Comparison of ENCODE assay signal across 8 cellular contexts in the genomic region with DNA sequence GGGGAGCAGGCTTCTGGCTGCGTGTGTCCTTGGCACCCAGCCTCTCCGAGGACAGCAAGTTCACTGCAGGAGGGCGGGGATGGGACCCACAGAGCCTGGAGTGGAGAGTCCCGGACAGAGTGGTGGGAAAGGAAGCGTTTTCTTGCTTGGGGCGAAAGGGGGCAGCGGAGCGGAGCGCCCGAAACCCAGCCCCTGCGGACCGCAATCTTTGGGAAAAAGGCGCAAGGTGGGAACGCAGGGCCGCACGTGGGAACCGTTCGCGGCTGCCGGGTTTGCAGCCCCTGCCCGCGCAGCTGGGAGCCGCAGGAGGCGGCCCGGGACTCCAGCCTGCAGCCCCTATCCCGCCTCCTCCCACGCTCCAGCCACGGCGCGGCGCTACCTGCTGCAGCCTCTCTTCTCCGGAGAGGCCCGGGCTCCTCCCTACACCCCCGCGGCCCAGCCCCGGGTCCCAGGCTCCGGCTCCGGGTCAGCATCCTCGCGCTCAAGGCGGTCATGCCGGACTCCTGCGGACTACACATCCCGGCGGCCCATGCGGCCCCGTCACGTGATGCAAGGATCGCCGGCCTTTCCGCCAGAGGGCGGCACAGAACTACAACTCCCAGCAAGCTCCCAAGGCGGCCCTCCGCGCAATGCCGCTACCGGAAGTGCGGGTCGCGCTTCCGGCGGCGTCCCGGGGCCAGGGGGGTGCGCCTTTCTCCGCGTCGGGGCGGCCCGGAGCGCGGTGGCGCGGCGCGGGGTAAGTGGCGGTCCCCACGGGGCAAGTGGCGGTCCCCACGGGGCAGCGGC. TPM values are rescaled to one million over a fixed set of nuclear protein-coding genes. Genes with fewer than 3 reads are reported as not detected.
DNase-seq lines count a peak whose midpoint lies in the region; ATAC-seq and TF ChIP-seq lines count a peak whose summit lies in the region.

A gene (minus strand): TSS at position 505 of the 786 bp plus-strand sequence. CDS start 11 bp downstream, at position 494.
A gene (plus strand): TSS at position 656 of the 786 bp plus-strand sequence. CDS start 631 bp downstream, outside the sequence.

- peaks cover 27 to 56% of the 10 kb centered on the region in 2 experiments for H3K79me1 ChIP-seq in IMR-90 (ENCODE audit: low read depth in 1 of 2, low read length in 2 of 2)

- in situ Hi-C loops in IMR-90 (cut with MboI; ENCODE audit: low sequenced_read_pairs) = no loop called here

- H4K5ac ChIP-seq in IMR-90 (ENCODE audit: low read depth, low read length) = peak within 1 kb of the TSS; percentile 31; the same call in 1 of the 2 replicates

- peak within 1 kb of the TSS; percentile 63 for H4K91ac ChIP-seq in IMR-90 (ENCODE audit: insufficient read depth, low read depth, low read length)

- BruUV-seq in IMR-90 (replicated peaks; lab: Mats Ljungman, UMichigan) (no TSS peak), PC-3 (replicated peaks; lab: Mats Ljungman, UMichigan) (no TSS peak)

- peak within 1 kb of the TSS; percentile 80 for H3K4ac ChIP-seq in IMR-90 (ENCODE audit: low read depth, low read length)

- DNase-seq in DMS153 treated with DMSO at 0.1 percent for 48 hours (lab: John Stamatoyannopoulos, UW; ENCODE audit: unreplicated experiment) (peak; percentile 91), IMR-90 (peak; percentile 95), PC-3 (peak; percentile 92)
- DNase-seq in activated T-cell treated with anti-CD3 and anti-CD28 coated beads, Interleukin-2, amount 50 U/mL, for 1 hour = peak; percentile 92
- DNase-seq in stimulated activated CD8-positive, alpha-beta memory T cell treated with anti-CD3 and anti-CD28 coated beads, Interleukin-7, amount 100 ng/mL, for 24 hours (ENCODE audit: low read depth) = peak; percentile 87

- H2BK120ac ChIP-seq in IMR-90 (ENCODE audit: low read depth, low read length) = peak within 1 kb of the TSS; percentile 47; the same call in 1 of the 2 replicates

- no peak for TF ChIP-seq RAD21 in IMR-90 (IDR thresholded peaks at IDR 0.05; ENCODE audit: low read length)

- peaks cover 44% of the 10 kb centered on the region for H3K79me2 ChIP-seq in PC-3 (ENCODE audit: low read length)

- H3K14ac ChIP-seq in IMR-90 (replicated peaks; ENCODE audit: low read depth, low read length) = peak within 1 kb of the TSS; percentile 86

- H3K9me3 ChIP-seq in IMR-90 (ENCODE audit: control insufficient read depth, insufficient read depth, low read length) (no peaks in the 10 kb centered on the region), PC-3 (ENCODE audit: low read length) (no peaks in the 10 kb centered on the region), esophagus (ENCODE audit: control insufficient read depth in 2 of 2, insufficient read depth in 1 of 2, low read depth in 1 of 2, low read length in 1 of 2) (no peaks in the 10 kb centered on the region), muscle layer of colon (ENCODE audit: low read length) (no peaks in the 10 kb centered on the region)

- H3K4me1 ChIP-seq in IMR-90 (ENCODE audit: control insufficient read depth, insufficient read depth, low read length) (peaks cover 11% of the 10 kb centered on the region), PC-3 (ENCODE audit: insufficient read depth, low read length) (peaks cover 36% of the 10 kb centered on the region), esophagus (ENCODE audit: control insufficient read depth in 2 of 2, insufficient read depth in 2 of 2, low read length in 1 of 2) (peaks cover 0 to 23% of the 10 kb centered on the region in 2 donors), muscle layer of colon (ENCODE audit: insufficient read depth, low read length) (peaks cover 26% of the 10 kb centered on the region)

- no peak within 1 kb of the TSS for H3K18ac ChIP-seq in IMR-90 (ENCODE audit: low read depth, low read length)

- H3K36me3 ChIP-seq in IMR-90 (ENCODE audit: control insufficient read depth, insufficient read depth, low read length) (peaks cover 21% of the 10 kb centered on the region), PC-3 (ENCODE audit: low read depth, low read length) (no peaks in the 10 kb centered on the region), esophagus (ENCODE audit: control insufficient read depth in 2 of 2, insufficient read depth in 2 of 2, low read length in 1 of 2) (peaks cover 0 to 11% of the 10 kb centered on the region in 2 donors), muscle layer of colon (ENCODE audit: insufficient read depth, low read length) (peaks cover 25% of the 10 kb centered on the region)

- H3K4me3 ChIP-seq in IMR-90 (ENCODE audit: insufficient read depth, low read depth, low read length) (peak within 1 kb of the TSS; percentile 67), PC-3 (ENCODE audit: low read length) (peak within 1 kb of the TSS; percentile 94), esophagus (ENCODE audit: low read depth in 1 of 2, low read length in 2 of 2) (peak within 1 kb of the TSS; percentile 73 to 98), muscle layer of colon (ENCODE audit: low read depth in 1 of 2, low read length in 2 of 2) (peak within 1 kb of the TSS; percentile 63 to 96)

- H3K27me3 ChIP-seq in IMR-90 (ENCODE audit: control insufficient read depth, insufficient read depth, low read length) (no peaks in the 10 kb centered on the region), PC-3 (ENCODE audit: low read length) (no peaks in the 10 kb centered on the region), esophagus (ENCODE audit: control insufficient read depth in 1 of 2, insufficient read depth in 2 of 2, low read length in 2 of 2) (no peaks in the 10 kb centered on the region), muscle layer of colon (ENCODE audit: control insufficient read depth in 1 of 2, insufficient read depth in 2 of 2, low read length in 2 of 2) (no peaks in the 10 kb centered on the region)

- peak within 1 kb of the TSS; percentile 79 for H3K9ac ChIP-seq in IMR-90 (ENCODE audit: low read depth, low read length)
- H3K9ac ChIP-seq in PC-3 (ENCODE audit: low read length) = peak within 1 kb of the TSS; percentile 84
- peak within 1 kb of the TSS; percentile 18 for H3K9ac ChIP-seq in muscle layer of colon (ENCODE audit: low read length)

- peak within 1 kb of the TSS; percentile 93 for H2AK9ac ChIP-seq in IMR-90 (replicated peaks; ENCODE audit: low read depth, low read length, poor library complexity)

- peak within 1 kb of the TSS; percentile 15 to 71; a peak in 2 of 4 replicates for H4K8ac ChIP-seq in IMR-90 (ENCODE audit: low read depth in 2 of 2, low read length in 2 of 2)

- H3K4me2 ChIP-seq in IMR-90 (ENCODE audit: low read depth, low read length) (peak within 1 kb of the TSS; percentile 75), PC-3 (ENCODE audit: low read length) (peak within 1 kb of the TSS; percentile 99)

- peak; percentile 79 for ATAC-seq in GM21528 (IDR thresholded peaks at IDR 0.05; ENCODE audit: low FRiP score, unreplicated experiment)
- peak; percentile 98 for ATAC-seq in IMR-90 (ENCODE audit: low read depth)
- peak; percentile 91 for ATAC-seq in PC-3

- no peak within 1 kb of the TSS for H2BK15ac ChIP-seq in IMR-90 (ENCODE audit: low read depth, low read length)

- H3K56ac ChIP-seq in IMR-90 (ENCODE audit: extremely low read depth, insufficient read depth, low read length) = peak within 1 kb of the TSS; percentile 54

- dilution Hi-C loops in IMR-90 (cut with HindIII; ENCODE audit: low sequenced_read_pairs, unreplicated experiment) = no loop called here

- H4K20me1 ChIP-seq in IMR-90 (ENCODE audit: insufficient read depth, low read length) (no peaks in the 10 kb centered on the region; the same call in none of the 2 replicates), PC-3 (ENCODE audit: low read length) (no peaks in the 10 kb centered on the region)

- peak within 1 kb of the TSS; percentile 34 for H3K27ac ChIP-seq in IMR-90 (ENCODE audit: insufficient read depth, low read length)
- H3K27ac ChIP-seq in PC-3 (ENCODE audit: low read length) = peak within 1 kb of the TSS; percentile 71
- peak within 1 kb of the TSS; percentile 70 to 74 for H3K27ac ChIP-seq in esophagus (ENCODE audit: low read depth in 2 of 2, low read length in 1 of 2)
- H3K27ac ChIP-seq in muscle layer of colon (ENCODE audit: low read depth, low read length) = peak within 1 kb of the TSS; percentile 92

- intact Hi-C loops in IMR-90 (cut with micrococcal nuclease) (loop anchor here (1.0 kb wide), 1 partner anchor 24 kb away; no protein-coding TSS in a partner anchor), PC-3 (cut with micrococcal nuclease) (no loop called here)

- H3F3A ChIP-seq in PC-3 (ENCODE audit: low read length, unreplicated experiment) = no peaks in the 10 kb centered on the region

- H3K9me2 ChIP-seq in PC-3 (replicated peaks; ENCODE audit: low read length) = no peaks in the 10 kb centered on the region

- peaks cover 10% of the 10 kb centered on the region for H3K9me1 ChIP-seq in IMR-90 (ENCODE audit: insufficient read depth, low read length)

- peak within 1 kb of the TSS; percentile 66 for H2AK5ac ChIP-seq in IMR-90 (ENCODE audit: low read depth, low read length)

- CTCF ChIA-PET in IMR-90 (lab: Yijun Ruan, JAX) = interaction anchor here (0.9 to 1.3 kb wide), 3 partner anchors 25 to 93 kb away, joined by 3 to 6 read pairs (median 4); no protein-coding TSS in a partner anchor
- CTCF ChIA-PET in PC-3 (lab: Charles Lee) = interaction anchor here (0.7 kb wide), 1 partner anchor 25 kb away, joined by 3 read pairs; no protein-coding TSS in a partner anchor

- TF ChIP-seq POLR2A in IMR-90 (IDR thresholded peaks at IDR 0.05; ENCODE audit: low read depth, low read length) = no peak

- H3K23ac ChIP-seq in IMR-90 (ENCODE audit: low read depth, low read length) = peak within 1 kb of the TSS; percentile 74

- peak within 1 kb of the TSS; percentile 93 for H2AFZ ChIP-seq in IMR-90 (replicated peaks; ENCODE audit: low read length, poor library complexity)
- H2AFZ ChIP-seq in PC-3 (ENCODE audit: low read length) = peak within 1 kb of the TSS; percentile 83

- no peak within 1 kb of the TSS for H2BK20ac ChIP-seq in IMR-90 (ENCODE audit: low read depth, low read length)

- 0% methylated on average over 19 of the region's 81 CpGs; no CpG with 5 or more reads in 1 of the 2 experiments for WGBS in IMR-90 (ENCODE audit: extremely low coverage in 2 of 2, insufficient read length in 1 of 2), 2 experiments
- 0 to 1% methylated on average over 67 to 81 of the region's 81 CpGs for WGBS in esophagus, 2 donors

- TF ChIP-seq CTCF in IMR-90 (conservative IDR thresholded peaks at IDR 0.05; ENCODE audit: low read depth, low read length) = peak; percentile 45
- TF ChIP-seq CTCF in PC-3 (conservative IDR thresholded peaks at IDR 0.05; ENCODE audit: low read depth, low read length) = peak; percentile 12; the same call in 1 of the 2 replicates

- peak within 1 kb of the TSS; percentile 60 for H2BK5ac ChIP-seq in IMR-90 (ENCODE audit: low read depth, low read length, poor library complexity, severe bottlenecking)

- POLR2A ChIA-PET in IMR-90 (lab: Charles Lee; ENCODE audit: unreplicated experiment) = interaction anchor here (0.6 kb wide), 1 partner anchor 83 kb away, joined by 3 read pairs; no protein-coding TSS in a partner anchor
- POLR2A ChIA-PET in PC-3 (lab: Charles Lee; ENCODE audit: unreplicated experiment) = interaction anchor here (0.6 to 1.0 kb wide), 3 partner anchors 9 to 14 kb away, joined by 3 read pairs; no protein-coding TSS in a partner anchor

RNA-seq across cellular contexts. Expression of the first gene that starts in this region (rescaled TPM):
- total RNA-seq in IMR-90 (2012; rRNA removed) (22.8 and 28.1 TPM in 2 replicates), PC-3 (2014; rRNA removed) (87.1 and 90.1 TPM in 2 replicates)
- polyA plus RNA-seq in IMR-90 (2012; rRNA removed) (28.0 and 33.3 TPM in 2 replicates), esophagus (10 to 100 TPM; 15.1 to 16.2 TPM)
- 46.3 and 54.8 TPM in 2 replicates for polyA plus RNA-seq in IMR-90 (2012; cell fraction: cytosol; rRNA removed)
- polyA plus RNA-seq in IMR-90 (2012; cell fraction: nucleus; rRNA removed; ENCODE audit: low replicate concordance) = 20.6 and 53.2 TPM in 2 replicates

RNA-seq across cellular contexts. Expression of the second gene that starts in this region (rescaled TPM):
- total RNA-seq in IMR-90 (2012; rRNA removed) (22.8 and 31.4 TPM in 2 replicates), PC-3 (2014; rRNA removed) (59.3 and 64.4 TPM in 2 replicates)
- polyA plus RNA-seq in IMR-90 (2012; rRNA removed) (88.6 and 95.9 TPM in 2 replicates), esophagus (10 to 100 TPM; 31.1 to 66.6 TPM)
- polyA plus RNA-seq in IMR-90 (2012; cell fraction: cytosol; rRNA removed) = 51.7 and 66.3 TPM in 2 replicates
- polyA plus RNA-seq in IMR-90 (2012; cell fraction: nucleus; rRNA removed; ENCODE audit: low replicate concordance) = 202 and 503 TPM in 2 replicates

Comparison
In these comparisons a context has a peak if more than half of its experiments do, and no peak if none do; other contexts are left out.
1. Peak in every context shown above with its lines: DNase-seq, ATAC-seq, H3K4me3 ChIP-seq and H3K27ac ChIP-seq.
2. H3K27ac ChIP-seq: peak in every context shown above with its lines; median percentile 92 in muscle layer of colon; 72 in esophagus; 71 in PC-3; 34 in IMR-90.
3. H3K9ac ChIP-seq: peak in every context shown above with its lines; median percentile 84 in PC-3; 79 in IMR-90; 18 in muscle layer of colon.